9 cellular contexts compared by ENCODE assay signal in genomic region chr1:27934818-27935549, GRCh38. TPM values are rescaled to one million over a fixed set of nuclear protein-coding genes. Genes with fewer than 3 reads are reported as not detected.
DNase-seq lines count a peak whose midpoint lies in the region; ATAC-seq and TF ChIP-seq lines count a peak whose summit lies in the region.
"Had no signal": no experiment of that assay in that cellular context is flagged by ENCODE, and none has a peak within 500 bp of the region (broad histone marks: within the 10 kb centered on the region; RNA-seq: fewer than 3 reads in every experiment).

SMPDL3B (plus strand) TSS chr1:27935000; CDS start chr1:27935184, 184 bp downstream.

- H3K27me3 ChIP-seq in DOHH2 (ENCODE audit: control insufficient read depth, low read length) (peaks cover 16% of the 10 kb centered on the region), upper lobe of left lung (no peaks in the 10 kb centered on the region)

- peak within 1 kb of the TSS; percentile 16 for H3K27ac Mint-ChIP-seq in activated CD4-positive, alpha-beta memory T cell treated with anti-CD3 and anti-CD28 coated beads, Interleukin-2, amount 10 ng/mL, durations not matched to agents 7 days and 5 days
- H3K27ac Mint-ChIP-seq in immature natural killer cell = peak within 1 kb of the TSS in 2 of 6 donors; percentile 13 to 57

- TF ChIP-seq CTCF in DOHH2 (IDR thresholded peaks at IDR 0.05; ENCODE audit: low read depth, low read length, poor library complexity, severe bottlenecking) (no peak), LNCaP clone FGC (IDR thresholded peaks at IDR 0.05; ENCODE audit: control insufficient read depth, extremely low read depth, insufficient read depth) (peak; percentile 18; the same call in 1 of the 2 replicates), upper lobe of left lung (IDR thresholded peaks at IDR 0.05) (peak in 4 of 6 experiments; percentile 32 to 60 (median 38))

- no peaks in the 10 kb centered on the region for H3K79me2 ChIP-seq in DOHH2 (ENCODE audit: control insufficient read depth, low read length)

- 5 to 16% methylated on average over 13 to 16 of the region's 16 CpGs for WGBS in upper lobe of left lung, 2 donors

- no peaks in the 10 kb centered on the region for H3K9me2 ChIP-seq in DOHH2 (replicated peaks; ENCODE audit: control insufficient read depth, low read length)

- no peaks in the 10 kb centered on the region for H3F3A ChIP-seq in DOHH2 (ENCODE audit: control insufficient read depth, insufficient read depth)

- DNase-seq in LNCaP clone FGC (ENCODE audit: low read depth) (peak; percentile 82), immature natural killer cell (no peak), upper lobe of left lung (peak in 1 of 2 donors; percentile 92), NCI-H2081 treated with DMSO at 0.1 percent for 48 hours (lab: John Stamatoyannopoulos, UW) (no peak), Ammon's horn (ENCODE audit: low spot score) (no peak), NCI-H2196 treated with DMSO at 0.1 percent for 48 hours (lab: John Stamatoyannopoulos, UW; ENCODE audit: unreplicated experiment) (no peak)
- no peak for DNase-seq in activated CD4-positive, alpha-beta memory T cell treated with anti-CD3 and anti-CD28 coated beads, Interleukin-2, amount 10 ng/mL, durations not matched to agents 7 days and 5 days

- peak within 1 kb of the TSS; percentile 38 for H3K4me2 ChIP-seq in DOHH2 (ENCODE audit: low read length)

- POLR2A ChIA-PET in activated CD4-positive, alpha-beta memory T cell treated with anti-CD3 and anti-CD28 coated beads, Interleukin-2, amount 10 ng/mL, durations not matched to agents 7 days and 5 days (lab: Charles Lee) = interaction anchor here (0.6 to 1.3 kb wide), 2 partner anchors 25 to 264 kb away, joined by 3 read pairs; partner anchors contain the start of gene XKR8

- CTCF ChIA-PET in activated CD4-positive, alpha-beta memory T cell treated with anti-CD3 and anti-CD28 coated beads, Interleukin-2, amount 10 ng/mL, durations not matched to agents 7 days and 5 days (lab: Charles Lee) = no interaction called here

- peak in 1 of 4 donors; percentile 61 for TF ChIP-seq POLR2A in upper lobe of left lung (IDR thresholded peaks at IDR 0.05)

- no peak within 1 kb of the TSS; the same call in 1 of the 2 replicates for H3K4me3 ChIP-seq in DOHH2 (ENCODE audit: low read length)
- H3K4me3 ChIP-seq in LNCaP clone FGC (ENCODE audit: low read depth, low read length) = peak within 1 kb of the TSS; percentile 78
- peak within 1 kb of the TSS in 3 of 4 donors; percentile 36 to 50 (median 36) for H3K4me3 ChIP-seq in upper lobe of left lung

- no peaks in the 10 kb centered on the region for H3K9me3 Mint-ChIP-seq in activated CD4-positive, alpha-beta memory T cell treated with anti-CD3 and anti-CD28 coated beads, Interleukin-2, amount 10 ng/mL, durations not matched to agents 7 days and 5 days
- H3K9me3 Mint-ChIP-seq in immature natural killer cell = no peaks in the 10 kb centered on the region

- H3K4me1 ChIP-seq in DOHH2 (ENCODE audit: control insufficient read depth, low read length) (peaks cover 19% of the 10 kb centered on the region), upper lobe of left lung (peaks cover 0 to 14% (median 9%) of the 10 kb centered on the region in 4 donors)

- H3K36me3 ChIP-seq in DOHH2 (ENCODE audit: control insufficient read depth, low read length) = no peaks in the 10 kb centered on the region
- no peaks in the 10 kb centered on the region for H3K36me3 ChIP-seq in upper lobe of left lung

- H3K9me3 ChIP-seq in DOHH2 (ENCODE audit: control insufficient read depth, insufficient read depth, low read length) (no peaks in the 10 kb centered on the region), upper lobe of left lung (no peaks in the 10 kb centered on the region)

- H3K27ac ChIP-seq in DOHH2 (ENCODE audit: low read depth, low read length) (no peak within 1 kb of the TSS), upper lobe of left lung (peak within 1 kb of the TSS in 3 of 4 donors; percentile 48 to 68 (median 52))

- no peak for TF ChIP-seq EP300 in upper lobe of left lung (IDR thresholded peaks at IDR 0.05)

- H3K4me1 Mint-ChIP-seq in activated CD4-positive, alpha-beta memory T cell treated with anti-CD3 and anti-CD28 coated beads, Interleukin-2, amount 10 ng/mL, durations not matched to agents 7 days and 5 days = peaks cover 47% of the 10 kb centered on the region
- H3K4me1 Mint-ChIP-seq in immature natural killer cell = peaks cover 6 to 9% of the 10 kb centered on the region in 2 donors

- H3K36me3 Mint-ChIP-seq in activated CD4-positive, alpha-beta memory T cell treated with anti-CD3 and anti-CD28 coated beads, Interleukin-2, amount 10 ng/mL, durations not matched to agents 7 days and 5 days (ENCODE audit: low read depth) = peaks cover 2% of the 10 kb centered on the region
- no peaks in the 10 kb centered on the region for H3K36me3 Mint-ChIP-seq in immature natural killer cell

- peak; percentile 67 to 95 for ATAC-seq in upper lobe of left lung (ENCODE audit: low FRiP score in 2 of 2)

- peaks cover 20% of the 10 kb centered on the region for H3K27me3 Mint-ChIP-seq in activated CD4-positive, alpha-beta memory T cell treated with anti-CD3 and anti-CD28 coated beads, Interleukin-2, amount 10 ng/mL, durations not matched to agents 7 days and 5 days
- H3K27me3 Mint-ChIP-seq in immature natural killer cell (ENCODE audit: low read depth in 3 of 3) = peaks cover 4 to 10% (median 8%) of the 10 kb centered on the region in 3 donors

- no peaks in the 10 kb centered on the region for H4K20me1 ChIP-seq in DOHH2 (ENCODE audit: control insufficient read depth, insufficient read depth, low read depth, low read length)

- peak within 1 kb of the TSS; percentile 25 for H3K4me3 Mint-ChIP-seq in activated CD4-positive, alpha-beta memory T cell treated with anti-CD3 and anti-CD28 coated beads, Interleukin-2, amount 10 ng/mL, durations not matched to agents 7 days and 5 days
- peak within 1 kb of the TSS; percentile 2 to 27 (median 8) for H3K4me3 Mint-ChIP-seq in immature natural killer cell

RNA-seq across cellular contexts. Expression of gene SMPDL3B, which starts in this region (rescaled TPM):
- total RNA-seq in activated CD4-positive, alpha-beta memory T cell treated with anti-CD3 and anti-CD28 coated beads, Interleukin-2, amount 10 ng/mL, durations not matched to agents 7 days and 5 days = under 1 TPM; 0.76 to 0.93 TPM
- polyA plus RNA-seq in immature natural killer cell = 1 to 10 TPM in 1 of 3 donors, under 1 TPM in 1, not detected in 1; 0.71 to 2.3 TPM
- total RNA-seq in upper lobe of left lung = 10 to 100 TPM in 5 of 6 donors, 1 to 10 TPM in 1; 7.3 to 57.1 (median 27.2) TPM
- total RNA-seq: myocyte had no signal

Comparison
In these comparisons a context has a peak if more than half of its experiments do, and no peak if none do; other contexts are left out.
1. RNA of gene SMPDL3B (total RNA-seq): 7.3 to 57.1 TPM in upper lobe of left lung; 0.76 to 0.93 TPM in activated CD4-positive, alpha-beta memory T cell treated with anti-CD3 and anti-CD28 coated beads, Interleukin-2, amount 10 ng/mL, durations not matched to agents 7 days and 5 days; every median in the first group is over 4 times any median in the second.